In genomic region chr1:153906396-153906795, GRCh38 we compare ENCODE assay signal across 2 cellular contexts.
TF ChIP-seq lines count a peak whose summit lies in the region.

No MANE protein-coding gene starts in this region.

TF ChIP-seq in GM23338, 12 proteins besides CTCF, POLR2A, EP300 and RAD21:
- TF ChIP-seq CREB1 (CRISPR knock-in tag; IDR thresholded peaks at IDR 0.05; ENCODE audit: low read depth) (no peak), NANOG (IDR thresholded peaks at IDR 0.05; ENCODE audit: borderline replicate concordance) (no peak), JUNB (IDR thresholded peaks at IDR 0.05; ENCODE audit: unreplicated experiment) (no peak), STAT1 (IDR thresholded peaks at IDR 0.05; ENCODE audit: unreplicated experiment) (no peak), ZNF331 (CRISPR knock-in tag; IDR thresholded peaks at IDR 0.05; ENCODE audit: low read depth) (no peak), ZNF114 (CRISPR knock-in tag; IDR thresholded peaks at IDR 0.05) (no peak), ZNF462 (CRISPR knock-in tag; IDR thresholded peaks at IDR 0.05) (no peak)

TF ChIP-seq in HepG2, 621 proteins besides CTCF, POLR2A, EP300 and RAD21:
- TF ChIP-seq MTERF4 (CRISPR knock-in tag; IDR thresholded peaks at IDR 0.05) (no peak), NFE2L1 (CRISPR knock-in tag; IDR thresholded peaks at IDR 0.05; ENCODE audit: borderline replicate concordance) (no peak), GRHL1 (CRISPR knock-in tag; conservative IDR thresholded peaks at IDR 0.05) (no peak), LBX2 (CRISPR knock-in tag; IDR thresholded peaks at IDR 0.05; ENCODE audit: borderline replicate concordance) (no peak), ZBTB14 (CRISPR knock-in tag; IDR thresholded peaks at IDR 0.05) (no peak)
TF ChIP-seq in HepG2: peak in this region for 0.
